ENCODE assay signal across 1 cellular context in genomic region chr21:42851812-42852665, GRCh38.
TF ChIP-seq lines count a peak whose summit lies in the region.

No MANE protein-coding gene starts in this region.

TF ChIP-seq in K562, 482 proteins besides CTCF, POLR2A, EP300 and RAD21 (continued from another document):
- TF ChIP-seq ERF (CRISPR knock-in tag; IDR thresholded peaks at IDR 0.05) (no peak), GTF2B (IDR thresholded peaks at IDR 0.05; ENCODE audit: extremely low read depth, insufficient read length) (no peak)
